ENCODE assay signal across 8 cellular contexts in the genomic region with DNA sequence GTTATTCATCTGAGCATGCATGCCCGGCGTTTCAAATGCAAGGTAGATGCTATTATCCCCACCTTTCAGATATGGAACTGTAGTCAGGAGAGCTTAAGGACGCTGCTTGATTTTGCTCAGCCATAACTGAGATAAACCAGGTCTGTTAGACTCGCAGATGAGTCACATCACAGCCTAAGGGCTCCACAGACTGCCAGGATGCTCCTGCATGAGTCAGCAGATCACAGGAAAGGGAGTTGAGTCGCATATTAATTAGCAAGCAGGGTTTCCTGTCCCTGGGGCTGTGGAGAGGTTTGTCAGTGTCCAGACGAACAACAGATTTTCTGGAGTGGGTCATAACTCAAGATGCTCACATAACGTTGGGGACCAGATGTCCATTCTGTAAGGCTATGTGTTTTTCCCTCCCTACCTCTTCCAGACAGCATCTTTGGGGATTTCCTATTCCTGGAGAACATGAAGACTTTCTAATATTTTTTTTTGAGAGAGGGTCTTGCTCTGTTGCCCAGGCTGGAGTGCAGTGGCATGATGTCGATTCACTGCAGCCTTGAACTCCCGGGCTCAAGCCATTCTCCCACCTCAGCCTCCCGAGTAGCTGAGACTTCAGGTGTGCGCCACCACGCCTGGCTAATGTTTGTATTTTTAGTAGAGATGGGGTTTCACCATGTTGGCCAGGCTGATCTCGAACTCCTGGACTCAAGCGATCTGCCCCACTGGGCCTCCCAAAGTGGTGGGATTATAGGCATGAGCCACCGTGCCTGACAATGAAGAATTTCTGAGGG. TPM values are rescaled to one million over a fixed set of nuclear protein-coding genes. Genes with fewer than 3 reads are reported as not detected.
DNase-seq lines count a peak whose midpoint lies in the region; ATAC-seq and TF ChIP-seq lines count a peak whose summit lies in the region.

No MANE protein-coding gene starts in this region.

- DNase-seq in GM20000 (ENCODE audit: low spot score) (peak; percentile 44), SIG-M5 treated with dmso at 0.1 percent for 504 hours (lab: John Stamatoyannopoulos, UW; ENCODE audit: unreplicated experiment) (peak; percentile 91), left cardiac atrium (no peak), NCI-H2227 (lab: John Stamatoyannopoulos, UW; ENCODE audit: unreplicated experiment) (no peak)
- DNase-seq in activated effector memory CD4-positive, alpha-beta T cell treated with anti-CD3 and anti-CD28 coated beads, Interleukin-2, amount 50 U/mL, for 16 hours = peak; percentile 88
- peak; percentile 85 for DNase-seq in stimulated activated CD4-positive, alpha-beta T cell treated with anti-CD3 and anti-CD28 coated beads, Interleukin-1b, Interleukin-23, amount 100 ng/mL, for 48 hours

- intact Hi-C loops in left cardiac atrium (cut with DNase I) = no loop called here

- ATAC-seq in left cardiac atrium = peak; percentile 62 to 97
- ATAC-seq in GM21515 (IDR thresholded peaks at IDR 0.05; ENCODE audit: unreplicated experiment) = no peak
- ATAC-seq in GM19351 (IDR thresholded peaks at IDR 0.05; ENCODE audit: unreplicated experiment) = no peak

- no peak for TF ChIP-seq CTCF in GM20000 (IDR thresholded peaks at IDR 0.05; ENCODE audit: extremely low read depth, missing control alignments)

RNA-seq across cellular contexts. Expression of gene PFKFB3, which starts 36.7 kb away (rescaled TPM):
- total RNA-seq in left cardiac atrium = 10 to 100 TPM; 30.7 to 56.1 TPM

Comparison
In these comparisons a context has a peak if more than half of its experiments do, and no peak if none do; other contexts are left out.
1. DNase-seq: peak in GM20000 (single experiment), SIG-M5 treated with dmso at 0.1 percent for 504 hours (single experiment), activated effector memory CD4-positive, alpha-beta T cell treated with anti-CD3 and anti-CD28 coated beads, Interleukin-2, amount 50 U/mL, for 16 hours (single experiment) and stimulated activated CD4-positive, alpha-beta T cell treated with anti-CD3 and anti-CD28 coated beads, Interleukin-1b, Interleukin-23, amount 100 ng/mL, for 48 hours (single experiment); none in left cardiac atrium (single experiment) and NCI-H2227 (single experiment).
2. ATAC-seq: peak in left cardiac atrium (2 of 2); none in GM21515 (single experiment) and GM19351 (single experiment).